ENCODE assay signal across 2 cellular contexts in genomic region chr2:86078801-86079545, GRCh38.
TF ChIP-seq lines count a peak whose summit lies in the region.

No MANE protein-coding gene starts in this region.

TF ChIP-seq in HCT116, 20 proteins besides CTCF, POLR2A, EP300 and RAD21 (continued from another document):
- TF ChIP-seq ZNF274 (IDR thresholded peaks at IDR 0.05; ENCODE audit: low read depth, low read length) (no peak), CEBPB (IDR thresholded peaks at IDR 0.05; ENCODE audit: low read depth) (no peak), YY1 (IDR thresholded peaks at IDR 0.05; ENCODE audit: extremely low read depth, insufficient replicate concordance, low read depth, low read length) (no peak), EZH2 (IDR thresholded peaks at IDR 0.05) (no peak), TCF7L2 (IDR thresholded peaks at IDR 0.05; ENCODE audit: borderline replicate concordance, extremely low read depth, insufficient read depth, insufficient read length) (no peak), SRF (IDR thresholded peaks at IDR 0.05; ENCODE audit: low read depth) (no peak), CBX3 (IDR thresholded peaks at IDR 0.05; ENCODE audit: low read depth) (no peak)

TF ChIP-seq in SK-N-SH treated with all-trans-retinoic acid at 6 μM for 48 hours, 23 proteins besides CTCF, POLR2A, EP300 and RAD21 (continued from another document):
- TF ChIP-seq POU6F1 (CRISPR knock-in tag; IDR thresholded peaks at IDR 0.05; ENCODE audit: borderline replicate concordance, low read depth) (no peak), ESRRG (CRISPR knock-in tag; IDR thresholded peaks at IDR 0.05) (no peak), ARNTL (CRISPR knock-in tag; IDR thresholded peaks at IDR 0.05; ENCODE audit: borderline replicate concordance, low read depth) (no peak), GLIS3 (CRISPR knock-in tag; IDR thresholded peaks at IDR 0.05) (no peak), OSR1 (CRISPR knock-in tag; IDR thresholded peaks at IDR 0.05) (no peak), ZNF565 (CRISPR knock-in tag; conservative IDR thresholded peaks at IDR 0.05; ENCODE audit: low read depth) (no peak), ZC3H10 (CRISPR knock-in tag; IDR thresholded peaks at IDR 0.05) (no peak), TOX (CRISPR knock-in tag; IDR thresholded peaks at IDR 0.05; ENCODE audit: borderline replicate concordance) (no peak), TSHZ2 (CRISPR knock-in tag; IDR thresholded peaks at IDR 0.05) (no peak)
